In the genomic region with DNA sequence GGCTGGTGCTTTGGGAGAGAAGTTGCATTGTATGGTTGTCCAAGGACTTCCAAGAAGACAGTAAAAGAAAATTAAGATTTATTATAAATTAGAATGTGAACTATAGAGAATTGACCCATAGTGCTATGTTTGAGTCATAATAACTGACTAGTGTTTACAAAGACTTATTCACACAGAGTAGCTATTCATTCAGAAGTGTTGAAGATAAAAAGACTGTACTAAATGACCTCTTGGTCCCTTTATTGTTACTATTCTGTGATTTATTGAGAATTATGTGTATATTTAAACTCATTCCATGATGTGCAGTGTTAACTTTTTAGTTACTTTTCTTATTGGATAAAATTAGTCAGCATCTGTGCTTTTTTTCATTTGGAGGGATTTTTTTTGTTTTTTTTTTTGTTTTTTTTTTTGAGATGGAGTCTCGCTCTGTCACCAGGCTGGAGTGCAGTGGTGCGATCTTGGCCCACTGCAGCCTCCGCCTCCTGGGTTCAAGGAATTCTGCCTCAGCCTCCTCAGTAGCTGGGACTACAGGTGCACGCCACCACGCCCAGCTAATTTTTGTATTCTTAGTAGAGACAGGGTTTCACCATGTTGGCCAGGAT, we compare ENCODE assay signal across 8 cellular contexts. TPM values are rescaled to one million over a fixed set of nuclear protein-coding genes. Genes with fewer than 3 reads are reported as not detected.
A peak's percentile ranks its signal among the peaks of the same experiment; 100 is the strongest.
DNase-seq lines count a peak whose midpoint lies in the region; ATAC-seq, FAIRE-seq and TF ChIP-seq lines count a peak whose summit lies in the region.
"Not testable (repeated sequence)": the region's sequence is repeated elsewhere in the genome, so short reads cannot be mapped to it uniquely, and the experiment has no call there.

No MANE protein-coding gene starts in this region.

- not testable (repeated sequence) for H3K4me3 ChIP-seq in Karpas-422 (ENCODE audit: low read length); HepG2 (replicated peaks in 1 of 3; ENCODE audit: insufficient read depth in 1 of 3, low read depth in 2 of 3, low read length in 3 of 3)

- not testable (repeated sequence) for TF ChIP-seq RAD21 in HepG2 (CRISPR knock-in tag; IDR thresholded peaks at IDR 0.05)

- not testable (repeated sequence) for FAIRE-seq in HepG2 (lab: Jason Lieb, UNC)

- not testable (repeated sequence) for H3K27me3 ChIP-seq in Karpas-422 (ENCODE audit: low read length); HepG2 (ENCODE audit: control insufficient read depth in 1 of 2, insufficient read depth in 2 of 2, low read length in 2 of 2)

- H2AFZ ChIP-seq in Karpas-422 (ENCODE audit: low read length); HepG2 (ENCODE audit: low read length): not testable (repeated sequence)

- TF ChIP-seq CTCF in 22Rv1 (IDR thresholded peaks at IDR 0.05); HepG2 (CRISPR knock-in tag; IDR thresholded peaks at IDR 0.05): not testable (repeated sequence)

- POLR2A ChIA-PET in HepG2 (lab: Yijun Ruan, JAX): interaction anchor here (0.7 kb wide), 1 partner anchor 225 kb away, joined by 3 read pairs; no protein-coding TSS in a partner anchor

- H3K27me3 Mint-ChIP-seq in activated CD4-positive, alpha-beta T cell treated with anti-CD3 and anti-CD28 coated beads, Interleukin-2, amount 10 ng/mL, durations not matched to agents 24 days and 14 days; activated T-helper 17 cell treated with anti-CD3 and anti-CD28 coated beads, Interleukin-2, amount 50 U/mL, for 72 hours; central memory CD8-positive, alpha-beta T cell: not testable (repeated sequence)

- H3K4me3 Mint-ChIP-seq in activated CD4-positive, alpha-beta T cell treated with anti-CD3 and anti-CD28 coated beads, Interleukin-2, amount 10 ng/mL, durations not matched to agents 24 days and 14 days: not testable (repeated sequence)
- peak overlapping the region; percentile 86 for H3K4me3 Mint-ChIP-seq in activated T-helper 17 cell treated with anti-CD3 and anti-CD28 coated beads, Interleukin-2, amount 50 U/mL, for 72 hours
- H3K4me3 Mint-ChIP-seq in central memory CD8-positive, alpha-beta T cell: peak overlapping the region; percentile 76

- WGBS in HepG2 (ENCODE audit: low lambda C conversion rate): 91% methylated on average over 4 of the region's 5 CpGs

- H3K9me3 ChIP-seq in Karpas-422 (ENCODE audit: low read length); HepG2 (ENCODE audit: low read length): not testable (repeated sequence)

- H3K4me2 ChIP-seq in Karpas-422 (ENCODE audit: low read depth, low read length, poor library complexity, severe bottlenecking); HepG2 (ENCODE audit: low read depth, low read length): not testable (repeated sequence)

- H3K9ac ChIP-seq in Karpas-422 (ENCODE audit: low read length); HepG2 (ENCODE audit: insufficient read depth, low read depth, low read length): not testable (repeated sequence)

- H3K9me2 ChIP-seq in Karpas-422 (replicated peaks; ENCODE audit: insufficient read depth, low read length): not testable (repeated sequence)

- not testable (repeated sequence) for TF ChIP-seq POLR2A in HepG2 (IDR thresholded peaks at IDR 0.05; ENCODE audit: insufficient read depth in 1 of 2, low read depth in 2 of 2, low read length in 2 of 2)

- H3K27ac Mint-ChIP-seq in activated CD4-positive, alpha-beta T cell treated with anti-CD3 and anti-CD28 coated beads, Interleukin-2, amount 10 ng/mL, durations not matched to agents 24 days and 14 days: peak overlapping the region; percentile 40
- H3K27ac Mint-ChIP-seq in activated T-helper 17 cell treated with anti-CD3 and anti-CD28 coated beads, Interleukin-2, amount 50 U/mL, for 72 hours: peak overlapping the region; percentile 52
- H3K27ac Mint-ChIP-seq in central memory CD8-positive, alpha-beta T cell (ENCODE audit: low read depth): peak overlapping the region; percentile 98

- ATAC-seq in activated T-helper 17 cell treated with anti-CD3 and anti-CD28 coated beads, Interleukin-2, amount 50 U/mL, for 72 hours (replicated peaks): peak; percentile 46
- ATAC-seq in central memory CD8-positive, alpha-beta T cell (replicated peaks; ENCODE audit: extremely low read depth, poor library complexity, severe bottlenecking): not testable (repeated sequence)
- peak; percentile 51; the same call in 1 of the 3 replicates for ATAC-seq in HepG2

- TF ChIP-seq EP300 in HepG2 (IDR thresholded peaks at IDR 0.05; ENCODE audit: low read depth in 2 of 2, low read length in 2 of 2); HepG2 (CRISPR knock-in tag; IDR thresholded peaks at IDR 0.05; ENCODE audit: borderline replicate concordance): not testable (repeated sequence)

- H4K20me1 ChIP-seq in Karpas-422 (ENCODE audit: insufficient read depth, low read depth, low read length): not testable (repeated sequence)
- H4K20me1 ChIP-seq in HepG2 (ENCODE audit: insufficient read depth, low read length): peaks cover 82% of the 10 kb centered on the region

- H3K4me1 ChIP-seq in Karpas-422 (ENCODE audit: low read length) (peaks cover 71% of the 10 kb centered on the region), HepG2 (ENCODE audit: insufficient read depth, low read length) (peaks cover 82% of the 10 kb centered on the region)

- H3K36me3 ChIP-seq in Karpas-422 (ENCODE audit: insufficient read depth, low read length); HepG2 (replicated peaks in 1 of 2; ENCODE audit: control insufficient read depth in 1 of 2, insufficient read depth in 2 of 2, low read length in 2 of 2): not testable (repeated sequence)

- DNase-seq in DMS114 treated with DMSO at 0.1 percent for 48 hours (lab: John Stamatoyannopoulos, UW; ENCODE audit: unreplicated experiment): peak; percentile 36
- DNase-seq in Karpas-422: peak; percentile 29
- DNase-seq in activated CD4-positive, alpha-beta T cell treated with anti-CD3 and anti-CD28 coated beads, Interleukin-2, amount 10 ng/mL, durations not matched to agents 24 days and 14 days; central memory CD8-positive, alpha-beta T cell (ENCODE audit: low spot score in 2 of 2); HepG2 (ENCODE audit: low spot score): not testable (repeated sequence)
- peak; percentile 35 for DNase-seq in pons (ENCODE audit: low spot score)

- CTCF ChIA-PET in HepG2 (lab: Yijun Ruan, JAX; ENCODE audit: low intra/inter-chr PET ratio, low total read pairs): not testable (repeated sequence)

- H3K36me3 Mint-ChIP-seq in activated CD4-positive, alpha-beta T cell treated with anti-CD3 and anti-CD28 coated beads, Interleukin-2, amount 10 ng/mL, durations not matched to agents 24 days and 14 days (ENCODE audit: low read depth): peaks cover 13% of the 10 kb centered on the region
- H3K36me3 Mint-ChIP-seq in activated T-helper 17 cell treated with anti-CD3 and anti-CD28 coated beads, Interleukin-2, amount 50 U/mL, for 72 hours (ENCODE audit: low read depth); central memory CD8-positive, alpha-beta T cell (ENCODE audit: insufficient read depth): not testable (repeated sequence)

- H3K27ac ChIP-seq in 22Rv1: peak overlapping the region; percentile 25; the same call in 1 of the 2 replicates
- H3K27ac ChIP-seq in Karpas-422 (ENCODE audit: low read length); HepG2 (ENCODE audit: extremely low read length, insufficient read depth, low read length): not testable (repeated sequence)

- peaks cover 100% of the 10 kb centered on the region for H3K79me2 ChIP-seq in Karpas-422 (ENCODE audit: low read length)
- peaks cover 96% of the 10 kb centered on the region for H3K79me2 ChIP-seq in HepG2 (ENCODE audit: insufficient read depth, low read length)

- not testable (repeated sequence) for H3K9me3 Mint-ChIP-seq in activated CD4-positive, alpha-beta T cell treated with anti-CD3 and anti-CD28 coated beads, Interleukin-2, amount 10 ng/mL, durations not matched to agents 24 days and 14 days; activated T-helper 17 cell treated with anti-CD3 and anti-CD28 coated beads, Interleukin-2, amount 50 U/mL, for 72 hours; central memory CD8-positive, alpha-beta T cell

- not testable (repeated sequence) for BruUV-seq in HepG2 (replicated peaks; lab: Mats Ljungman, UMichigan)

- intact Hi-C loops in activated CD4-positive, alpha-beta T cell treated with anti-CD3 and anti-CD28 coated beads, Interleukin-2, amount 10 ng/mL, durations not matched to agents 24 days and 14 days (cut with micrococcal nuclease); HepG2 (cut with micrococcal nuclease; ENCODE audit: unreplicated experiment): not testable (repeated sequence)

- peaks cover 58% of the 10 kb centered on the region for H3K4me1 Mint-ChIP-seq in activated CD4-positive, alpha-beta T cell treated with anti-CD3 and anti-CD28 coated beads, Interleukin-2, amount 10 ng/mL, durations not matched to agents 24 days and 14 days
- peaks cover 61% of the 10 kb centered on the region for H3K4me1 Mint-ChIP-seq in activated T-helper 17 cell treated with anti-CD3 and anti-CD28 coated beads, Interleukin-2, amount 50 U/mL, for 72 hours
- H3K4me1 Mint-ChIP-seq in central memory CD8-positive, alpha-beta T cell: peaks cover 90% of the 10 kb centered on the region

- in situ Hi-C loops in HepG2 (cut with HindIII; ENCODE audit: extremely low pct_ligation_motif_present, low pct_unique_long_range_greater_than_20kb): not testable (repeated sequence)

RNA-seq across cellular contexts. Expression of a gene that starts 24.5 kb away (rescaled TPM):
- total RNA-seq in Karpas-422 (2014; rRNA removed; shearing (Covaris generic); ENCODE audit: low replicate concordance): 134 and 183 TPM in 2 replicates
- total RNA-seq in activated CD4-positive, alpha-beta T cell treated with anti-CD3 and anti-CD28 coated beads, Interleukin-2, amount 10 ng/mL, durations not matched to agents 24 days and 14 days: 156 TPM in 2 replicates
- 100 to 1,000 TPM; 150 to 252 TPM for total RNA-seq in activated T-helper 17 cell treated with anti-CD3 and anti-CD28 coated beads, Interleukin-2, amount 50 U/mL, for 72 hours
- total RNA-seq in HepG2 (2016; rRNA removed; fragmentation: Illumina TruSeq; extraction: Trizol): 31.1 and 55.4 TPM in 2 replicates
- total RNA-seq in HepG2 (2016; cell fraction: cytosol; rRNA removed; fragmentation: Illumina TruSeq; extraction: Trizol; ENCODE audit: low read depth): 6.9 and 7.5 TPM in 2 replicates
- 30.0 and 49.7 TPM in 2 replicates for total RNA-seq in HepG2 (2016; cell fraction: insoluble cytoplasmic fraction; rRNA removed; fragmentation: Illumina TruSeq; extraction: Trizol)
- 13.9 and 14.6 TPM in 2 replicates for total RNA-seq in HepG2 (2016; cell fraction: membrane; rRNA removed; fragmentation: Illumina TruSeq; extraction: Trizol)
- total RNA-seq in HepG2 (2016; cell fraction: nucleus; rRNA removed; fragmentation: Illumina TruSeq; extraction: Trizol): 64.2 and 67.8 TPM in 2 replicates
- polyA plus RNA-seq in HepG2 (2011; rRNA removed): 54.8 and 63.6 TPM in 2 replicates
- polyA plus RNA-seq in HepG2 (2011; cell fraction: cytosol; rRNA removed): 42.4 and 52.8 TPM in 2 replicates
- polyA plus RNA-seq in HepG2 (2011; cell fraction: nucleus; rRNA removed): 73.1 and 75.6 TPM in 2 replicates
- polyA plus RNA-seq in HepG2 (2012): 62.3 and 73.2 TPM in 2 replicates
- 0.92 and 0.94 TPM in 2 replicates for polyA plus RNA-seq in HepG2 (2016; cell fraction: cytosol; fragmentation: Illumina TruSeq; extraction: Trizol; ENCODE audit: low read depth)
- 35.7 and 39.9 TPM in 2 replicates for polyA plus RNA-seq in HepG2 (2016; cell fraction: insoluble cytoplasmic fraction; fragmentation: Illumina TruSeq; extraction: Trizol; ENCODE audit: low read depth)
- polyA plus RNA-seq in HepG2 (2016; cell fraction: membrane; fragmentation: Illumina TruSeq; extraction: Trizol; ENCODE audit: low read depth): 2.2 and 4.7 TPM in 2 replicates
- polyA plus RNA-seq in HepG2 (2016; cell fraction: nucleus; fragmentation: Illumina TruSeq; extraction: Trizol; ENCODE audit: insufficient read depth, low read depth): 39.9 and 51.6 TPM in 2 replicates
- 231 and 292 TPM in 2 replicates for polyA minus RNA-seq in HepG2 (2011; rRNA and poly(A)+ RNA removed; ENCODE audit: low replicate concordance)
- polyA minus RNA-seq in HepG2 (2011; cell fraction: cytosol; rRNA and poly(A)+ RNA removed): 157 and 213 TPM in 2 replicates
- 269 and 312 TPM in 2 replicates for polyA minus RNA-seq in HepG2 (2011; cell fraction: nucleus; rRNA and poly(A)+ RNA removed)

Comparison
In these comparisons a context has a peak if more than half of its experiments do, and no peak if none do; other contexts are left out.
1. H3K27ac Mint-ChIP-seq: peak in every context shown above with its lines; median percentile 98 in central memory CD8-positive, alpha-beta T cell; 52 in activated T-helper 17 cell treated with anti-CD3 and anti-CD28 coated beads, Interleukin-2, amount 50 U/mL, for 72 hours; 40 in activated CD4-positive, alpha-beta T cell treated with anti-CD3 and anti-CD28 coated beads, Interleukin-2, amount 10 ng/mL, durations not matched to agents 24 days and 14 days.